ENCODE assay signal across 10 cellular contexts in the genomic region with DNA sequence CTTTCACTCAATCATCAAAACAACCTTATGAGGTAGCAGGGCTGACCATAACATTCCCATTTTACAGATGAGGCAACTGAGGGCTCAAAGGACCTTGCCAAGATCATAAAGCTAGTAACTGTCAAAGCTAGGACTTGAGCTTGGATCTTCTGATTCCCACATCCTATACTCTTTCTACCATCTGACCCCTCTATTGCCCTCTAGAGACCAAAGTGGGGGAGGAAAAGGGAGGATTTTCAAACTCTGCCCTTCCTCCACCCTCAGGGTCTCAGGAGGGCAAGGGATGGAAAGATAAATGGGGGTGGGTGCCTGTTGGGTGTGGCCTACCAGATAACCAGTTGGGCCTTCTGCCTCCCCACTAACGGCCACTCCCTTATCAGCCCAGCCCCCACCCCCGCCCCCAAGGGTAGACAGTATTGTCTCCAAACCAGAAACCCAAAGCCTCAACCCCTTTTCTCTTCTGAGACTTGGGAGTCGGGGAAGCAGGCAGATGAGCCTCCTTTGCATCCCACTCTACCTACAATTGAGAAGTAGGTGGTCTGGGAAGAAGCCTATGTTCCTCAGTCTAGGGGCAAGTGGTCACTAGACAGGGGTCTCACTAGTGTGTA. TPM values are rescaled to one million over a fixed set of nuclear protein-coding genes. Genes with fewer than 3 reads are reported as not detected.
DNase-seq lines count a peak whose midpoint lies in the region; ATAC-seq, FAIRE-seq and TF ChIP-seq lines count a peak whose summit lies in the region.
"Had no signal": no experiment of that assay in that cellular context is flagged by ENCODE, and none has a peak within 500 bp of the region (broad histone marks: within the 10 kb centered on the region; RNA-seq: fewer than 3 reads in every experiment).

No MANE protein-coding gene starts in this region.

- H3K27ac Mint-ChIP-seq in CD8-positive, alpha-beta memory T cell = peak overlapping the region in 6 of 8 donors; percentile 44 to 66 (median 52)

- peaks cover 12 to 53% (median 13%) of the 10 kb centered on the region in 3 donors for H3K36me3 Mint-ChIP-seq in CD8-positive, alpha-beta memory T cell

- CTCF ChIA-PET in CD8-positive, alpha-beta memory T cell (lab: Charles Lee) = interaction anchor here (0.7 to 3.6 kb wide), 3 partner anchors 11 to 39 kb away, joined by 3 to 19 read pairs (median 4); no protein-coding TSS in a partner anchor

- in situ Hi-C loops in KBM-7 (cut with MboI; ENCODE audit: low pct_unique_long_range_greater_than_20kb, low sequenced_read_pairs) = no loop called here
- in situ Hi-C loops in astrocyte of the cerebellum (cut with HindIII; ENCODE audit: low sequenced_read_pairs) = no loop called here

- H3K4me3 Mint-ChIP-seq in CD8-positive, alpha-beta memory T cell = peak overlapping the region in 4 of 7 donors; percentile 2 to 83 (median 63)

- no peak for DNase-seq in CD8-positive, alpha-beta memory T cell
- DNase-seq in KBM-7 (peak; percentile 65), astrocyte of the cerebellum (ENCODE audit: low read depth) (no peak), RCC 7860 (ENCODE audit: low spot score) (no peak), D341Med (ENCODE audit: low spot score) (no peak)
- DNase-seq: kidney had no signal

- peaks cover 50% of the 10 kb centered on the region for H3K4me1 ChIP-seq in CD8-positive, alpha-beta memory T cell (ENCODE audit: insufficient read depth, low read length)
- H3K4me1 ChIP-seq in mesodermal cell (ENCODE audit: control insufficient read depth, insufficient read depth, low read length, poor library complexity, severe bottlenecking) = peaks cover 33% of the 10 kb centered on the region

- POLR2A ChIA-PET in CD8-positive, alpha-beta memory T cell (lab: Charles Lee) = interaction anchor here (0.5 to 1.0 kb wide), 2 partner anchors 11 to 532 kb away, joined by 4 read pairs; no protein-coding TSS in a partner anchor

- H3K27ac ChIP-seq in CD8-positive, alpha-beta memory T cell (ENCODE audit: low read depth, low read length) = peak overlapping the region; percentile 66
- H3K27ac ChIP-seq in mesodermal cell (ENCODE audit: low read depth, low read length, severe bottlenecking) = no peak overlapping the region

- FAIRE-seq in RCC 7860 (lab: Jason Lieb, UNC) = no peak
- FAIRE-seq: kidney had no signal

- ATAC-seq in GM18870 (IDR thresholded peaks at IDR 0.05; ENCODE audit: unreplicated experiment) (no peak), HG03457 (IDR thresholded peaks at IDR 0.05; ENCODE audit: unreplicated experiment) (no peak)

- no peaks in the 10 kb centered on the region for H3K9me3 ChIP-seq in CD8-positive, alpha-beta memory T cell (ENCODE audit: low read length)
- H3K9me3 ChIP-seq in mesodermal cell (ENCODE audit: control insufficient read depth, low read length) = no peaks in the 10 kb centered on the region

- H3K27me3 ChIP-seq in CD8-positive, alpha-beta memory T cell (ENCODE audit: insufficient read depth, low read length, poor library complexity, severe bottlenecking) = no peaks in the 10 kb centered on the region

- no peak overlapping the region for H3K4me3 ChIP-seq in CD8-positive, alpha-beta memory T cell (ENCODE audit: low read length)
- H3K4me3 ChIP-seq in astrocyte of the cerebellum (ENCODE audit: low read depth, low read length) = peak overlapping the region; percentile 85
- H3K4me3 ChIP-seq in mesodermal cell (ENCODE audit: extremely low read depth, insufficient read depth, low read length, poor library complexity, severe bottlenecking) = peak overlapping the region; percentile 78

- no peaks in the 10 kb centered on the region for H3K27me3 Mint-ChIP-seq in CD8-positive, alpha-beta memory T cell
- H3K27me3 Mint-ChIP-seq: activated naive CD4-positive, alpha-beta T cell treated with anti-CD3 and anti-CD28 coated beads, Interleukin-2, amount 50 U/mL, for 24 hours had no signal

- H3K4me1 Mint-ChIP-seq in CD8-positive, alpha-beta memory T cell = peaks cover 44 to 57% (median 50%) of the 10 kb centered on the region in 3 donors

- no peaks in the 10 kb centered on the region for H3K9me3 Mint-ChIP-seq in CD8-positive, alpha-beta memory T cell
- H3K9me3 Mint-ChIP-seq: activated naive CD4-positive, alpha-beta T cell treated with anti-CD3 and anti-CD28 coated beads, Interleukin-2, amount 50 U/mL, for 24 hours had no signal

- H3K36me3 ChIP-seq in CD8-positive, alpha-beta memory T cell (ENCODE audit: insufficient read depth, low read length) = peaks cover 35% of the 10 kb centered on the region
- peaks cover 61% of the 10 kb centered on the region for H3K36me3 ChIP-seq in mesodermal cell (ENCODE audit: control insufficient read depth, insufficient read depth, low read length)

- TF ChIP-seq CTCF in astrocyte of the cerebellum (IDR thresholded peaks at IDR 0.05; ENCODE audit: low read depth, low read length, missing control alignments) = no peak

- WGBS in mesodermal cell (ENCODE audit: insufficient coverage in 2 of 2), 2 experiments = 13% methylated on average over 1 of the region's 3 CpGs; no CpG with 5 or more reads in 1 of the 2 experiments

RNA-seq across cellular contexts. Expression of a gene that starts 7.9 kb away (rescaled TPM):
- 10 to 100 TPM; 64.3 to 64.8 TPM for total RNA-seq in CD8-positive, alpha-beta memory T cell
- 36.0 TPM for polyA plus RNA-seq in CD8-positive, alpha-beta memory T cell
- 112 TPM for polyA plus RNA-seq in mesodermal cell (2013, experiment 1 of 2)
- polyA plus RNA-seq in mesodermal cell (2013, experiment 2 of 2) = 92.3 TPM

RNA-seq across cellular contexts. Expression of a gene that starts 20.5 kb away (rescaled TPM):
- 100 to 1,000 TPM; 105 to 106 TPM for total RNA-seq in CD8-positive, alpha-beta memory T cell
- polyA plus RNA-seq in CD8-positive, alpha-beta memory T cell = 20.7 TPM
- 24.3 TPM for polyA plus RNA-seq in mesodermal cell (2013, experiment 1 of 2)
- 17.7 TPM for polyA plus RNA-seq in mesodermal cell (2013, experiment 2 of 2)

RNA-seq across cellular contexts. Expression of a gene that starts 39.9 kb away (rescaled TPM):
- total RNA-seq in CD8-positive, alpha-beta memory T cell = 100 to 1,000 TPM; 304 to 330 TPM
- 76.6 TPM for polyA plus RNA-seq in CD8-positive, alpha-beta memory T cell
- 70.5 TPM for polyA plus RNA-seq in mesodermal cell (2013, experiment 1 of 2)
- polyA plus RNA-seq in mesodermal cell (2013, experiment 2 of 2) = 72.1 TPM

RNA-seq across cellular contexts. Expression of a gene that starts 47.2 kb away (rescaled TPM):
- total RNA-seq in CD8-positive, alpha-beta memory T cell = 10 to 100 TPM; 25.3 to 27.0 TPM
- polyA plus RNA-seq in CD8-positive, alpha-beta memory T cell = 30.4 TPM
- polyA plus RNA-seq in mesodermal cell (2013, experiment 1 of 2) = 13.6 TPM
- polyA plus RNA-seq in mesodermal cell (2013, experiment 2 of 2) = 10.6 TPM

RNA-seq across cellular contexts. Expression of a gene that starts 56.3 kb away (rescaled TPM):
- 10 to 100 TPM; 23.1 to 25.7 TPM for total RNA-seq in CD8-positive, alpha-beta memory T cell
- 25.1 TPM for polyA plus RNA-seq in CD8-positive, alpha-beta memory T cell
- polyA plus RNA-seq in mesodermal cell (2013, experiment 1 of 2) = 11.8 TPM
- 10.6 TPM for polyA plus RNA-seq in mesodermal cell (2013, experiment 2 of 2)
